Comparison of ENCODE assay signal across 9 cellular contexts in the genomic region with DNA sequence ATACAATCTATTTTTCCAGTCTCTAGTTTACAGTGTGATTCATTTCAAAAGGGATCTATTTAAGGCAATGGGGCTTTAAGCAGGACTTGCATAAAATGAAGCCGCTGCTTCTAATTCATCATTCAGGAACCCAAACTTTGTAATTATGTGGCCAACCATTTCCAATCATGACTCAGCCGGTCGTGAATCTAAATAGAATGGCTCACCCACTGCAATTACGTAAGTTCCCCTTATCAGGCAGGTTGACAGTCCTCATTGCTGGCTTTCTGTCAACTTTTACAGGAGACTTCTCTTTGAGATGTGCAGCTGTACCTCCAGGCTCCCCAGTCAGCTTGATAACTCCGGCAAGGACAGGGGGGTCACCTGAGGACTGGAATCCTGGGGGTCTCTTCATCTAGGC.
DNase-seq lines count a peak whose midpoint lies in the region; TF ChIP-seq lines count a peak whose summit lies in the region.
"Had no signal": no experiment of that assay in that cellular context is flagged by ENCODE, and none has a peak within 500 bp of the region (broad histone marks: within the 10 kb centered on the region; RNA-seq: fewer than 3 reads in every experiment).

No MANE protein-coding gene starts in this region.

- intact Hi-C loops in PC-9 (cut with micrococcal nuclease; ENCODE audit: unreplicated experiment) = no loop called here

- H3K9me3 Mint-ChIP-seq in nephron progenitor cell = no peaks in the 10 kb centered on the region

- peaks cover 13% of the 10 kb centered on the region for H3K4me1 ChIP-seq in PC-9 (replicated peaks; ENCODE audit: insufficient read depth)

- H3K36me3 ChIP-seq in PC-9 (ENCODE audit: low read depth) = no peaks in the 10 kb centered on the region

- H3K4me1 Mint-ChIP-seq in nephron progenitor cell = peaks cover 4% of the 10 kb centered on the region

- CTCF ChIA-PET in PC-9 (lab: Charles Lee) = no interaction called here

- H3K9me2 ChIP-seq in PC-9 (ENCODE audit: insufficient read depth) = no peaks in the 10 kb centered on the region

- no peak for TF ChIP-seq CTCF in PC-9 (conservative IDR thresholded peaks at IDR 0.05)
- no peak for TF ChIP-seq CTCF in epithelial cell of proximal tubule (conservative IDR thresholded peaks at IDR 0.05; ENCODE audit: low read depth, low read length)
- no peak for TF ChIP-seq CTCF in nephron progenitor cell (IDR thresholded peaks at IDR 0.05)

- no TSS peak for BruUV-seq in PC-9 (replicated peaks; lab: Mats Ljungman, UMichigan)

- H3K4me3 Mint-ChIP-seq in nephron progenitor cell = no peak overlapping the region

- peak overlapping the region; percentile 52 for H3K4me2 ChIP-seq in PC-9

- no peaks in the 10 kb centered on the region for H3K9me3 ChIP-seq in PC-9 (ENCODE audit: insufficient read depth, low read depth)

- H3K27me3 Mint-ChIP-seq in nephron progenitor cell (ENCODE audit: low read depth, poor library complexity) = peaks cover 12% of the 10 kb centered on the region

- peaks cover 7% of the 10 kb centered on the region; the same call in 1 of the 2 replicates for H3F3A ChIP-seq in PC-9 (ENCODE audit: insufficient read depth, low read depth)

- no peak overlapping the region for H2AFZ ChIP-seq in PC-9

- H3K36me3 Mint-ChIP-seq in nephron progenitor cell (ENCODE audit: low read depth) = no peaks in the 10 kb centered on the region

- H3K27me3 ChIP-seq in PC-9 (ENCODE audit: insufficient read depth, low read depth) = no peaks in the 10 kb centered on the region

- H3K27ac ChIP-seq in PC-9 = peak overlapping the region; percentile 22; the same call in 1 of the 2 replicates

- DNase-seq in NCI-H2081 (lab: John Stamatoyannopoulos, UW) (peak; percentile 16 to 38), NCI-H2081 treated with DMSO at 0.1 percent for 48 hours (lab: John Stamatoyannopoulos, UW) (no peak), PC-9 (peak in 1 of 2 experiments; percentile 87), epithelial cell of proximal tubule (ENCODE audit: low read depth) (peak; percentile 42), skeletal muscle cell (ENCODE audit: low read depth) (peak; percentile 56), nephron progenitor cell (no peak), NCI-H446 treated with DMSO at 0.1 percent for 48 hours (lab: John Stamatoyannopoulos, UW) (no peak)
- no peak for DNase-seq in activated T-cell treated with anti-CD3 and anti-CD28 coated beads, Interleukin-2, amount 50 U/mL, for 48 hours
- DNase-seq: NCI-H345 had no signal

- no peaks in the 10 kb centered on the region for H4K20me1 ChIP-seq in PC-9 (ENCODE audit: insufficient read depth)

- H3K79me2 ChIP-seq in PC-9 (ENCODE audit: low read depth) = no peaks in the 10 kb centered on the region

- H3K4me3 ChIP-seq in PC-9 (no peak overlapping the region), epithelial cell of proximal tubule (ENCODE audit: low read depth, low read length) (no peak overlapping the region), skeletal muscle cell (ENCODE audit: low read depth, low read length) (no peak overlapping the region)

- no peak overlapping the region for H3K27ac Mint-ChIP-seq in nephron progenitor cell

- POLR2A ChIA-PET in PC-9 (lab: Charles Lee; ENCODE audit: unreplicated experiment) = no interaction called here

Comparison
In these comparisons a context has a peak if more than half of its experiments do, and no peak if none do; other contexts are left out.
1. DNase-seq: peak in NCI-H2081 (2 of 2), epithelial cell of proximal tubule (single experiment) and skeletal muscle cell (single experiment); none in NCI-H2081 treated with DMSO at 0.1 percent for 48 hours (single experiment), nephron progenitor cell (single experiment), activated T-cell treated with anti-CD3 and anti-CD28 coated beads, Interleukin-2, amount 50 U/mL, for 48 hours (0 of 2) and NCI-H446 treated with DMSO at 0.1 percent for 48 hours (single experiment).